ENCODE assay signal across 28 cellular contexts in genomic region chr3:39427506-39427905, GRCh38. TPM values are rescaled to one million over a fixed set of nuclear protein-coding genes. Genes with fewer than 3 reads are reported as not detected.
"Had no signal": no experiment of that assay in that cellular context is flagged by ENCODE, and none has a peak within 500 bp of the region (broad histone marks: within the 10 kb centered on the region; RNA-seq: fewer than 3 reads in every experiment).

No MANE protein-coding gene starts in this region.

- H3K4me3 ChIP-seq: colonic mucosa, esophagus squamous epithelium, heart right ventricle, left lung, lower lobe of right lung had no signal

- DNase-seq: colonic mucosa; cortex of kidney; effector CD8-positive, alpha-beta T cell; effector memory CD8-positive, alpha-beta T cell; endodermal cell; erythroblast; esophagus squamous epithelium; foreskin keratinocyte; glutamatergic neuron; heart right ventricle; hippocampal formation; immature natural killer cell; islet precursor cell; kidney; kidney glomerular epithelial cell; left cardiac atrium; left lung; left ventricle myocardium superior; lower lobe of right lung; mesendoderm; midbrain; naive thymus-derived CD4-positive, alpha-beta T cell; natural killer cell had no signal

- ATAC-seq: effector memory CD8-positive, alpha-beta T cell; esophagus mucosa; heart right ventricle; left cardiac atrium; left lung; left ventricle myocardium superior; lower lobe of right lung; naive thymus-derived CD4-positive, alpha-beta T cell; natural killer cell had no signal

- H3K27me3 ChIP-seq: colonic mucosa, foreskin keratinocyte, heart right ventricle, left lung had no signal

- FAIRE-seq: endometrium, frontal cortex, kidney had no signal

- H3K4me1 ChIP-seq: colonic mucosa, esophagus squamous epithelium, foreskin keratinocyte, left lung, lower lobe of right lung had no signal

- H3K9me3 ChIP-seq: colonic mucosa, esophagus squamous epithelium, heart right ventricle, left lung, lower lobe of right lung had no signal

- H3K27ac ChIP-seq: colonic mucosa, epithelial cell of prostate, esophagus squamous epithelium, foreskin keratinocyte, left lung, lower lobe of right lung had no signal

- H3K36me3 ChIP-seq: colonic mucosa, esophagus squamous epithelium, heart right ventricle, left lung, lower lobe of right lung had no signal

RNA-seq across cellular contexts. Expression of gene MOBP, which starts 40.0 kb away (rescaled TPM):
- total RNA-seq: esophagus mucosa, esophagus squamous epithelium, foreskin keratinocyte, left ventricle myocardium superior, lung microvascular endothelial cell, natural killer cell had no signal
